In the genomic region with DNA sequence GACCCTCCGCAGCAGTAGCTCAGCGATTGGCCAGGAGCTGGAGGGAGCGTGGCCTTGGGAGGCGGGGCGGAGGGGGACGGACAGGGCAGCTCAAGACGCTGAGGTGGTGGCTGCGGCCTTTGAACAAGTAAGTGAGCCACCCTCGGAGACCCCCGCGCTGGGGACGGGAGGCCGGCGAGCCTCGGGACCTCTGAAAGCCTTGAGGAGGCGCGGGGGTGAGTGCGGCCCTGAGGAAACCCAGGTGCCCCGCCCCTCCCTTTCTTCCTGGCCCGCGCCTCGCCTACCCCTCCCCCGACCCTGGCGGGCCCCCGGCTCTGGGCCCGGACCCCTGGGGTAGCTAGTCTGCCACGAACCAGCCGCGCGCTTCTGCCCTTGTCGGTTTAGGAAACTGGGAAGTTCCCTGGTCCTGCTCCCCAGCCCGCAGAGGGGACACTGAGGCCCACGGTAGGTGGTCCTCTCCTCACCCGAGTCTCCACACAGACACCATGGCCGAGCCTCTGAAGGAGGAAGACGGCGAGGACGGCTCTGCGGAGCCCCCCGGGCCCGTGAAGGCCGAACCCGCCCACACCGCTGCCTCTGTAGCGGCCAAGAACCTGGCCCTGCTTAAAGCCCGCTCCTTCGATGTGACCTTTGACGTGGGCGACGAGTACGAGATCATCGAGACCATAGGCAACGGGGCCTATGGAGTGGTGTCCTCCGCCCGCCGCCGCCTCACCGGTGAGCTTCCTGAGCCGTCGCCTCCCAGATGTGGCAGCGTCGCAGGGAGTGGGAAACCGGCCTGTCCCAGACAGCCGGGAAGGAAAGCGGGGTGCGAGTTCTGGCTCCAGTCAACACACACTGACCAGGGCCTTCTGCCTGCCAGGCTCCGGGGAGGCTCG, we compare ENCODE assay signal across 8 cellular contexts. TPM values are rescaled to one million over a fixed set of nuclear protein-coding genes. Genes with fewer than 3 reads are reported as not detected.
DNase-seq lines count a peak whose midpoint lies in the region; TF ChIP-seq lines count a peak whose summit lies in the region.

TSS of gene MAPK7 (plus strand) at position 83 of the 878 bp plus-strand sequence. CDS start at position 486, 403 bp downstream.

- peaks cover 8% of the 10 kb centered on the region for H3K36me3 ChIP-seq in CD8-positive, alpha-beta memory T cell (ENCODE audit: insufficient read depth, low read length)
- H3K36me3 ChIP-seq in HAP-1 (replicated peaks) = peaks cover 34% of the 10 kb centered on the region
- peaks cover 20 to 39% of the 10 kb centered on the region in 2 experiments for H3K36me3 ChIP-seq in SK-N-SH (replicated peaks in 1 of 2; ENCODE audit: control insufficient read depth in 1 of 2, insufficient read depth in 2 of 2, low read length in 1 of 2)
- H3K36me3 ChIP-seq in esophagus squamous epithelium = peaks cover 23 to 46% (median 23%) of the 10 kb centered on the region in 3 donors

- H4K20me1 ChIP-seq in SK-N-SH (ENCODE audit: insufficient read depth) = no peaks in the 10 kb centered on the region

- H3K4me3 ChIP-seq in CD8-positive, alpha-beta memory T cell (ENCODE audit: low read length) = peak within 1 kb of the TSS; percentile 100
- peak within 1 kb of the TSS; percentile 55 for H3K4me3 ChIP-seq in HAP-1
- peak within 1 kb of the TSS; percentile 87 to 88 for H3K4me3 ChIP-seq in SK-N-SH (ENCODE audit: low read depth in 2 of 2, low read length in 1 of 2)
- H3K4me3 ChIP-seq in esophagus squamous epithelium = peak within 1 kb of the TSS; percentile 59 to 89 (median 75)

- intact Hi-C loops in esophagus squamous epithelium (cut with DNase I) = loop anchor here (5.0 kb wide), 1 partner anchor 69 kb away; no protein-coding TSS in a partner anchor

- H3K9me3 ChIP-seq in CD8-positive, alpha-beta memory T cell (ENCODE audit: low read length) = no peaks in the 10 kb centered on the region
- H3K9me3 ChIP-seq in HAP-1 (no peaks in the 10 kb centered on the region), SK-N-SH (no peaks in the 10 kb centered on the region), esophagus squamous epithelium (no peaks in the 10 kb centered on the region)

- peak in 1 of 5 donors; percentile 54 for DNase-seq in CD8-positive, alpha-beta memory T cell
- DNase-seq in HAP-1 (ENCODE audit: low spot score in 2 of 2) = no peak
- no peak for DNase-seq in SK-N-SH
- DNase-seq in esophagus squamous epithelium (lab: John Stamatoyannopoulos, UW) = no peak
- peak; percentile 41 for DNase-seq in nephron progenitor cell
- DNase-seq in NK-92 (lab: John Stamatoyannopoulos, UW; ENCODE audit: unreplicated experiment) = no peak
- DNase-seq in NCI-H1436 treated with DMSO at 0.1 percent for 48 hours (lab: John Stamatoyannopoulos, UW) = no peak
- no peak for DNase-seq in NCI-H2107 (lab: John Stamatoyannopoulos, UW)

- no peaks in the 10 kb centered on the region for H3K27me3 Mint-ChIP-seq in CD8-positive, alpha-beta memory T cell
- H3K27me3 Mint-ChIP-seq in nephron progenitor cell (ENCODE audit: low read depth, poor library complexity) = no peaks in the 10 kb centered on the region

- TF ChIP-seq CTCF in SK-N-SH (IDR thresholded peaks at IDR 0.05) (no peak), esophagus squamous epithelium (IDR thresholded peaks at IDR 0.05) (no peak), nephron progenitor cell (IDR thresholded peaks at IDR 0.05) (no peak)

- TF ChIP-seq EP300 in SK-N-SH (IDR thresholded peaks at IDR 0.05; ENCODE audit: borderline replicate concordance in 1 of 2, low read depth in 1 of 2, low read length in 1 of 2) = no peak

- H3K9ac ChIP-seq in SK-N-SH = peak within 1 kb of the TSS; percentile 88

- H3K4me2 ChIP-seq in SK-N-SH = peak within 1 kb of the TSS; percentile 96

- peak within 1 kb of the TSS; percentile 75 for H2AFZ ChIP-seq in SK-N-SH (ENCODE audit: low read depth)

- POLR2A ChIA-PET in CD8-positive, alpha-beta memory T cell (lab: Charles Lee) = interaction anchor here (0.5 to 2.7 kb wide), 5 partner anchors 9 to 386 kb away, joined by 5 to 18 read pairs (median 10); partner anchors contain the start of genes ALDH3A2 and B9D1
- POLR2A ChIA-PET in SK-N-SH (lab: Yijun Ruan, JAX) = interaction anchor here (0.9 to 2.2 kb wide), 9 partner anchors 8 to 69 kb away, joined by 3 to 29 read pairs (median 5); partner anchors contain the start of genes B9D1, MFAP4 and RNF112

- peaks cover 7% of the 10 kb centered on the region for H3K4me1 ChIP-seq in CD8-positive, alpha-beta memory T cell (ENCODE audit: insufficient read depth, low read length)
- H3K4me1 ChIP-seq in HAP-1 (peaks cover 11% of the 10 kb centered on the region; the same call in 1 of the 2 replicates), SK-N-SH (ENCODE audit: control insufficient read depth in 1 of 2, insufficient read depth in 2 of 2, low read depth in 1 of 2, low read length in 1 of 2) (peaks cover 3 to 34% of the 10 kb centered on the region in 2 experiments; a peak in 3 of 4 replicates), esophagus squamous epithelium (peaks cover 20 to 70% (median 29%) of the 10 kb centered on the region in 3 donors)

- WGBS in SK-N-SH (ENCODE audit: low lambda C conversion rate) = 20% methylated on average over 1 of the region's 68 CpGs
- 0 to 31% methylated on average over 2 to 13 of the region's 68 CpGs for WGBS in esophagus squamous epithelium, 2 donors

- peak within 1 kb of the TSS; percentile 92 to 98 (median 96) for H3K27ac Mint-ChIP-seq in CD8-positive, alpha-beta memory T cell
- H3K27ac Mint-ChIP-seq in nephron progenitor cell = peak within 1 kb of the TSS; percentile 100

- peak within 1 kb of the TSS; percentile 94 to 100 (median 97) for H3K4me3 Mint-ChIP-seq in CD8-positive, alpha-beta memory T cell
- peak within 1 kb of the TSS; percentile 93 for H3K4me3 Mint-ChIP-seq in nephron progenitor cell

- in situ Hi-C loops in HAP-1 (cut with MboI; ENCODE audit: low sequenced_read_pairs) = no loop called here

- peak in 2 of 4 donors; percentile 8 to 64 for TF ChIP-seq POLR2A in esophagus squamous epithelium (IDR thresholded peaks at IDR 0.05)

- H3K9me2 ChIP-seq in SK-N-SH = no peaks in the 10 kb centered on the region

- CTCF ChIA-PET in CD8-positive, alpha-beta memory T cell (lab: Charles Lee) = interaction anchor here (1.1 to 11.0 kb wide), 5 partner anchors 10 to 68 kb away, joined by 3 to 118 read pairs (median 9); partner anchors contain the start of gene B9D1
- CTCF ChIA-PET in SK-N-SH (lab: Yijun Ruan, JAX) = interaction anchor here (0.6 to 3.1 kb wide), 8 partner anchors 10 to 69 kb away, joined by 3 to 35 read pairs (median 6); partner anchors contain the start of gene B9D1

- H3K27ac ChIP-seq in CD8-positive, alpha-beta memory T cell (ENCODE audit: low read depth, low read length) = peak within 1 kb of the TSS; percentile 95
- H3K27ac ChIP-seq in SK-N-SH (ENCODE audit: low read depth in 2 of 2, low read length in 1 of 2) (peak within 1 kb of the TSS; percentile 94 to 95), esophagus squamous epithelium (peak within 1 kb of the TSS; percentile 90 to 99 (median 96))

- no peak for TF ChIP-seq RAD21 in SK-N-SH (IDR thresholded peaks at IDR 0.05; ENCODE audit: low read length)

- peaks cover 60% of the 10 kb centered on the region for H3K79me2 ChIP-seq in SK-N-SH (ENCODE audit: insufficient read depth)

- H3K4me1 Mint-ChIP-seq in CD8-positive, alpha-beta memory T cell = peaks cover 25 to 31% (median 25%) of the 10 kb centered on the region in 3 donors
- peaks cover 40% of the 10 kb centered on the region for H3K4me1 Mint-ChIP-seq in nephron progenitor cell

- H3K27me3 ChIP-seq in CD8-positive, alpha-beta memory T cell (ENCODE audit: insufficient read depth, low read length, poor library complexity, severe bottlenecking) = no peaks in the 10 kb centered on the region
- H3K27me3 ChIP-seq in HAP-1 (ENCODE audit: low read depth) (no peaks in the 10 kb centered on the region), SK-N-SH (ENCODE audit: insufficient read depth) (no peaks in the 10 kb centered on the region), esophagus squamous epithelium (no peaks in the 10 kb centered on the region)

- peaks cover 7 to 46% (median 8%) of the 10 kb centered on the region in 3 donors for H3K36me3 Mint-ChIP-seq in CD8-positive, alpha-beta memory T cell
- peaks cover 28% of the 10 kb centered on the region for H3K36me3 Mint-ChIP-seq in nephron progenitor cell (ENCODE audit: low read depth)

- peaks cover 31% of the 10 kb centered on the region for H3F3A ChIP-seq in SK-N-SH (replicated peaks; ENCODE audit: insufficient read depth)

- H3K9me3 Mint-ChIP-seq in CD8-positive, alpha-beta memory T cell = no peaks in the 10 kb centered on the region
- no peaks in the 10 kb centered on the region for H3K9me3 Mint-ChIP-seq in nephron progenitor cell

TF ChIP-seq in SK-N-SH, 30 proteins besides CTCF, POLR2A, EP300 and RAD21 (continues in another document):
- no peak for TF ChIP-seq FOSL2 (IDR thresholded peaks at IDR 0.05; ENCODE audit: borderline replicate concordance, low read depth)
- TF ChIP-seq TEAD4 (IDR thresholded peaks at IDR 0.05; ENCODE audit: borderline replicate concordance, insufficient read depth) = 0 out of 2 replicates have a peak, but pooled peaks have one; percentile 14
- no peak for TF ChIP-seq SMC3 (IDR thresholded peaks at IDR 0.05; ENCODE audit: low read depth, low read length)
- 0 out of 2 replicates have a peak, but pooled peaks have one; percentile 15 for TF ChIP-seq IRF3 (IDR thresholded peaks at IDR 0.05; ENCODE audit: low read depth, low read length)
- TF ChIP-seq MAX (IDR thresholded peaks at IDR 0.05; ENCODE audit: low read depth) = 0 out of 2 replicates have a peak, but pooled peaks have one; percentile 6
- no peak for TF ChIP-seq FOXJ3 (CRISPR knock-in tag; IDR thresholded peaks at IDR 0.05)

RNA-seq across cellular contexts. Expression of gene MAPK7, which starts in this region (rescaled TPM):
- total RNA-seq in CD8-positive, alpha-beta memory T cell = 10 to 100 TPM; 15.1 to 19.8 TPM
- polyA plus RNA-seq in CD8-positive, alpha-beta memory T cell = 11.2 TPM
- polyA plus RNA-seq in SK-N-SH (2012; rRNA removed) = 10.5 and 19.1 TPM in 2 replicates
- 8.9 and 14.2 TPM in 2 replicates for polyA plus RNA-seq in SK-N-SH (2012; cell fraction: cytosol; rRNA removed)
- 54.4 and 71.5 TPM in 2 replicates for polyA plus RNA-seq in SK-N-SH (2012; cell fraction: nucleus; rRNA removed)
- 10 to 100 TPM; 22.6 to 39.7 (median 28.1) TPM for total RNA-seq in esophagus squamous epithelium
